ENCODE assay signal across 1 cellular context in genomic region chr7:45892407-45893035, GRCh38.
TF ChIP-seq lines count a peak whose summit lies in the region.

No MANE protein-coding gene starts in this region.

TF ChIP-seq in HepG2, 621 proteins besides CTCF, POLR2A, EP300 and RAD21 (continued from another document and continues in another):
- TF ChIP-seq ARID3A (IDR thresholded peaks at IDR 0.05; ENCODE audit: low read depth, low read length) (no peak), HNF4A (CRISPR knock-in tag; IDR thresholded peaks at IDR 0.05) (no peak), ZSCAN25 (CRISPR knock-in tag; IDR thresholded peaks at IDR 0.05) (no peak), CAMTA2 (CRISPR knock-in tag; IDR thresholded peaks at IDR 0.05; ENCODE audit: borderline replicate concordance) (no peak; the same call in 1 of the 2 replicates), MTA1 (CRISPR knock-in tag; IDR thresholded peaks at IDR 0.05; ENCODE audit: borderline replicate concordance) (no peak), CHD4 (IDR thresholded peaks at IDR 0.05; ENCODE audit: borderline replicate concordance, low read length) (no peak), TBX3 (IDR thresholded peaks at IDR 0.05; ENCODE audit: borderline replicate concordance) (no peak), ZNF737 (CRISPR knock-in tag; IDR thresholded peaks at IDR 0.05; ENCODE audit: borderline replicate concordance) (no peak), ZNF124 (CRISPR knock-in tag; IDR thresholded peaks at IDR 0.05) (no peak), MNT (IDR thresholded peaks at IDR 0.05) (no peak), IRF1 (CRISPR knock-in tag; IDR thresholded peaks at IDR 0.05; ENCODE audit: low read depth) (no peak), DZIP1 (CRISPR knock-in tag; IDR thresholded peaks at IDR 0.05) (no peak; the same call in 1 of the 2 replicates), STAG1 (CRISPR knock-in tag; IDR thresholded peaks at IDR 0.05) (no peak), JARID2 (CRISPR knock-in tag; IDR thresholded peaks at IDR 0.05; ENCODE audit: insufficient replicate concordance) (peak; percentile 73), HOXA5 (CRISPR knock-in tag; IDR thresholded peaks at IDR 0.05) (peak; percentile 90), ZFY (CRISPR knock-in tag; IDR thresholded peaks at IDR 0.05) (peak; percentile 43; the same call in 1 of the 2 replicates), TBP (CRISPR knock-in tag; IDR thresholded peaks at IDR 0.05) (peak; percentile 79; the same call in 1 of the 2 replicates), MTERF4 (CRISPR knock-in tag; IDR thresholded peaks at IDR 0.05) (peak; percentile 91; the same call in 1 of the 2 replicates), ZNF205 (CRISPR knock-in tag; IDR thresholded peaks at IDR 0.05) (0 out of 2 replicates have a peak, but pooled peaks have one; percentile 11), DRAP1 (CRISPR knock-in tag; IDR thresholded peaks at IDR 0.05) (0 out of 2 replicates have a peak, but pooled peaks have one; percentile 11), ZBTB46 (CRISPR knock-in tag; IDR thresholded peaks at IDR 0.05; ENCODE audit: borderline replicate concordance) (no peak), ZNF639 (CRISPR knock-in tag; conservative IDR thresholded peaks at IDR 0.05) (no peak), HOXA7 (CRISPR knock-in tag; IDR thresholded peaks at IDR 0.05) (peak; percentile 97), THAP7 (CRISPR knock-in tag; IDR thresholded peaks at IDR 0.05) (no peak), EZH2 (conservative IDR thresholded peaks at IDR 0.05; ENCODE audit: low read depth, low read length) (no peak), MLX (CRISPR knock-in tag; IDR thresholded peaks at IDR 0.05) (no peak; the same call in 1 of the 2 replicates), SETDB1 (CRISPR knock-in tag; IDR thresholded peaks at IDR 0.05; ENCODE audit: borderline replicate concordance) (no peak), ZNF282 (IDR thresholded peaks at IDR 0.05; ENCODE audit: partially characterized antibody) (no peak), REXO4 (CRISPR knock-in tag; IDR thresholded peaks at IDR 0.05; ENCODE audit: borderline replicate concordance) (peak; percentile 35; the same call in 1 of the 2 replicates), ZNF720 (CRISPR knock-in tag; IDR thresholded peaks at IDR 0.05) (no peak), SIX4 (CRISPR knock-in tag; IDR thresholded peaks at IDR 0.05) (no peak), DNMT1 (CRISPR knock-in tag; IDR thresholded peaks at IDR 0.05) (no peak), ELF3 (CRISPR knock-in tag; IDR thresholded peaks at IDR 0.05) (peak; percentile 12; the same call in 1 of the 2 replicates), THYN1 (CRISPR knock-in tag; IDR thresholded peaks at IDR 0.05; ENCODE audit: borderline replicate concordance, low read depth) (no peak; the same call in 1 of the 2 replicates), ZNF816 (CRISPR knock-in tag; IDR thresholded peaks at IDR 0.05; ENCODE audit: borderline replicate concordance) (peak; percentile 59), SALL1 (CRISPR knock-in tag; IDR thresholded peaks at IDR 0.05) (peak; percentile 94), TMF1 (CRISPR knock-in tag; IDR thresholded peaks at IDR 0.05; ENCODE audit: low read depth) (no peak; the same call in 1 of the 2 replicates), KIAA2018 (CRISPR knock-in tag; IDR thresholded peaks at IDR 0.05; ENCODE audit: borderline replicate concordance) (no peak; the same call in 1 of the 2 replicates), NFIC (IDR thresholded peaks at IDR 0.05; ENCODE audit: low read length) (no peak)
